Comparison of ENCODE assay signal across 1 cellular context in genomic region chr4:40292313-40292759, GRCh38.
TF ChIP-seq lines count a peak whose summit lies in the region.

No MANE protein-coding gene starts in this region.

TF ChIP-seq in K562, 482 proteins besides CTCF, POLR2A, EP300 and RAD21 (continued from another document):
- peak; percentile 45; the same call in 1 of the 2 replicates for TF ChIP-seq MAFK (IDR thresholded peaks at IDR 0.05; ENCODE audit: low read length)
- no peak for TF ChIP-seq SRSF3 (IDR thresholded peaks at IDR 0.05; ENCODE audit: insufficient read depth, low read length)
TF ChIP-seq in K562: peak in this region for 118.
